Comparison of ENCODE assay signal across 21 cellular contexts in the genomic region with DNA sequence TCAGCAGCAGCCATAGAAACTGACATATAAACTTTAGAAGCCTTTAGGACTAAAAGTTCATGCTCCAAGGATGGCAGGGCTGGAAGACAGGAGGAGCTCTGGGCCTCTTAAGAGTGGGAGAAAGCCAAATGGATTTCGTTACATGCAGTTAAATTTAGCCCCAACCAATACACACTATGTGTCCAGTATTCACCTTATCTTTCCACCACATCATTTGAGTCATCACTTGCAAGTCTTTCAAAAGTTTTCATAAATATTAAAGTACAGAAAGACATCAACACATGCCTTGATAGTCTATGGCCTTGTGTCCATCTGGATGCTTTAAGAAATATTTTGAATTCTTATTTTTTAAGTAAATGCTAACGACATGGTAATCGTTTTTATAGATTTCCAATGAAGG.
DNase-seq lines count a peak whose midpoint lies in the region; ATAC-seq, FAIRE-seq and TF ChIP-seq lines count a peak whose summit lies in the region.
"Had no signal": no experiment of that assay in that cellular context is flagged by ENCODE, and none has a peak within 500 bp of the region (broad histone marks: within the 10 kb centered on the region; RNA-seq: fewer than 3 reads in every experiment).

No MANE protein-coding gene starts in this region.

- no peaks in the 10 kb centered on the region for H3K9me1 ChIP-seq in K562 (ENCODE audit: control insufficient read depth, insufficient read depth, low read length)

- no peak for DNase-seq in BJ (ENCODE audit: low read depth)
- peak; percentile 38 for DNase-seq in HFFc6
- no peak for DNase-seq in K562 (ENCODE audit: extremely low read depth in 1 of 4, low spot score in 3 of 4)
- no peak for DNase-seq in activated T-cell treated with anti-CD3 and anti-CD28 coated beads for 4 hours
- no peak for DNase-seq in WERI-Rb-1
- DNase-seq in activated gamma-delta T cell treated with Interleukin-2 at 50 U/mL for 16 hours: no peak
- DNase-seq: CD4-positive, alpha-beta T cell; CD8-positive, alpha-beta memory T cell; DMS 273 treated with DMSO at 0.1 percent for 48 hours; DMS79; H9 had no signal

- in situ Hi-C loops in K562 (cut with MboI): no loop called here

- ATAC-seq in K562: no peak
- ATAC-seq: GM23338, HCT116 had no signal

- no peak overlapping the region for H3K4me3 Mint-ChIP-seq in HFFc6
- H3K4me3 Mint-ChIP-seq: B cell; CD14-positive monocyte; CD4-positive, alpha-beta T cell; CD8-positive, alpha-beta memory T cell; GM23338; H9 had no signal

- H3K27ac ChIP-seq in K562 (ENCODE audit: extremely low read depth, low read depth, low read length) (no peak overlapping the region), WERI-Rb-1 (no peak overlapping the region)
- H3K27ac ChIP-seq: 22Rv1; BLaER1 treated with 17β-estradiol and CSF1 and Interleukin-3, amounts not matched to agents 10 nM and 100 nM had no signal

- peaks cover 2% of the 10 kb centered on the region; the same call in 1 of the 2 replicates for H3K27me3 Mint-ChIP-seq in HFFc6 (ENCODE audit: insufficient read depth)
- H3K27me3 Mint-ChIP-seq: B cell; CD4-positive, alpha-beta T cell; CD8-positive, alpha-beta memory T cell had no signal

- H3K4me2 ChIP-seq in K562 (ENCODE audit: insufficient read depth, low read length): no peak overlapping the region
- H3K4me2 ChIP-seq: BLaER1 treated with 17β-estradiol and CSF1 and Interleukin-3, amounts not matched to agents 10 nM and 100 nM; GM23338 had no signal

- TF ChIP-seq POLR2A in K562 (conservative IDR thresholded peaks at IDR 0.05): no peak

- no peaks in the 10 kb centered on the region; the same call in 1 of the 2 replicates for H3K36me3 Mint-ChIP-seq in HFFc6 (ENCODE audit: low read depth)
- H3K36me3 Mint-ChIP-seq: CD14-positive monocyte had no signal

- H4K20me1 ChIP-seq in K562 (replicated peaks; ENCODE audit: control insufficient read depth, insufficient read depth, low read length): no peaks in the 10 kb centered on the region
- H4K20me1 ChIP-seq: BLaER1 treated with 17β-estradiol and CSF1 and Interleukin-3, amounts not matched to agents 10 nM and 100 nM had no signal

- no peaks in the 10 kb centered on the region for H3K36me3 ChIP-seq in BJ (ENCODE audit: control insufficient read depth, insufficient read depth, low read length)
- no peaks in the 10 kb centered on the region for H3K36me3 ChIP-seq in K562 (ENCODE audit: control insufficient read depth, insufficient read depth, low read length)
- H3K36me3 ChIP-seq in WERI-Rb-1: no peaks in the 10 kb centered on the region
- H3K36me3 ChIP-seq: BLaER1 treated with 17β-estradiol and CSF1 and Interleukin-3, amounts not matched to agents 10 nM and 100 nM had no signal

- peaks cover 25% of the 10 kb centered on the region for H3K4me1 Mint-ChIP-seq in HFFc6 (ENCODE audit: low read depth)
- H3K4me1 Mint-ChIP-seq: B cell; CD14-positive monocyte; CD8-positive, alpha-beta memory T cell had no signal

- no peak overlapping the region for H3K9ac ChIP-seq in K562 (ENCODE audit: insufficient read depth in 1 of 2, low read depth in 2 of 2, low read length in 2 of 2)
- H3K9ac ChIP-seq: BLaER1 treated with 17β-estradiol and CSF1 and Interleukin-3, amounts not matched to agents 10 nM and 100 nM had no signal

- CTCF ChIA-PET in BJ (lab: Yijun Ruan, JAX): no interaction called here
- CTCF ChIA-PET in K562 (lab: Yijun Ruan, JAX; ENCODE audit: low intra/inter-chr PET ratio): no interaction called here

- no peak overlapping the region for H3K27ac Mint-ChIP-seq in HFFc6
- H3K27ac Mint-ChIP-seq: B cell; CD14-positive monocyte; CD4-positive, alpha-beta T cell; CD8-positive, alpha-beta memory T cell; GM23338; H9 had no signal

- WGBS in K562 (ENCODE audit: insufficient coverage, low coverage, missing lambda C conversion rate): 2% methylated on average over 3 of the region's 3 CpGs

- intact Hi-C loops in K562 (cut with micrococcal nuclease): no loop called here

- H3K9me3 ChIP-seq in K562 (replicated peaks; ENCODE audit: control insufficient read depth, insufficient read depth, low read depth, low read length) (no peaks in the 10 kb centered on the region), WERI-Rb-1 (ENCODE audit: severe bottlenecking) (no peaks in the 10 kb centered on the region)
- H3K9me3 ChIP-seq: BLaER1 treated with 17β-estradiol and CSF1 and Interleukin-3, amounts not matched to agents 10 nM and 100 nM had no signal

- TF ChIP-seq RAD21 in K562 (CRISPR knock-in tag; conservative IDR thresholded peaks at IDR 0.05 in 1 of 2, IDR thresholded peaks at IDR 0.05 in 1 of 2): no peak

- H3K4me1 ChIP-seq in K562 (replicated peaks in 1 of 2; ENCODE audit: control insufficient read depth in 2 of 2, insufficient read depth in 2 of 2, low read length in 2 of 2): no peaks in the 10 kb centered on the region
- H3K4me1 ChIP-seq: BLaER1 treated with 17β-estradiol and CSF1 and Interleukin-3, amounts not matched to agents 10 nM and 100 nM had no signal

- H3K4me3 ChIP-seq in BJ (ENCODE audit: low read depth, low read length) (no peak overlapping the region), K562 (no peak overlapping the region), WERI-Rb-1 (ENCODE audit: low read depth, low read length) (no peak overlapping the region)
- H3K4me3 ChIP-seq: BLaER1 treated with 17β-estradiol and CSF1 and Interleukin-3, amounts not matched to agents 10 nM and 100 nM; GM23338 had no signal

- H3K27me3 ChIP-seq in BJ (ENCODE audit: control insufficient read depth, insufficient read depth, low read length): no peaks in the 10 kb centered on the region
- no peaks in the 10 kb centered on the region for H3K27me3 ChIP-seq in K562 (ENCODE audit: control insufficient read depth in 2 of 2, insufficient read depth in 2 of 2, low read length in 2 of 2)
- H3K27me3 ChIP-seq in WERI-Rb-1 (ENCODE audit: insufficient read depth, low read depth, severe bottlenecking): no peaks in the 10 kb centered on the region
- H3K27me3 ChIP-seq: BLaER1 treated with 17β-estradiol and CSF1 and Interleukin-3, amounts not matched to agents 10 nM and 100 nM had no signal

- no peak overlapping the region for H2AFZ ChIP-seq in K562 (ENCODE audit: low read depth, low read length)
- H2AFZ ChIP-seq: GM23338 had no signal

- BruUV-seq in K562 (replicated peaks; lab: Mats Ljungman, UMichigan): no TSS peak

- TF ChIP-seq EP300 in K562 (IDR thresholded peaks at IDR 0.05; ENCODE audit: low read length): no peak

- no peaks in the 10 kb centered on the region for H3K9me3 Mint-ChIP-seq in HFFc6
- H3K9me3 Mint-ChIP-seq: CD4-positive, alpha-beta T cell; GM23338; H9 had no signal

- peak; percentile 12; the same call in 1 of the 2 replicates for TF ChIP-seq CTCF in BJ (IDR thresholded peaks at IDR 0.05; ENCODE audit: insufficient read depth, low read depth, low read length)
- no peak for TF ChIP-seq CTCF in HFFc6 (IDR thresholded peaks at IDR 0.05)
- no peak for TF ChIP-seq CTCF in K562 (IDR thresholded peaks at IDR 0.05 in 2 of 3, conservative IDR thresholded peaks at IDR 0.05 in 1 of 3; ENCODE audit: insufficient read depth in 2 of 3, low read depth in 1 of 3, low read length in 3 of 3)
- no peak for TF ChIP-seq CTCF in WERI-Rb-1 (IDR thresholded peaks at IDR 0.05; ENCODE audit: low read depth, low read length)

- H3K79me2 ChIP-seq in K562 (ENCODE audit: control insufficient read depth, insufficient read depth, low read length): no peaks in the 10 kb centered on the region

- POLR2A ChIA-PET in BJ (lab: Charles Lee): no interaction called here
- POLR2A ChIA-PET in K562 (lab: Yijun Ruan, JAX): interaction anchor here (0.6 to 0.7 kb wide), 3 partner anchors 15 to 54 kb away, joined by 3 read pairs; no protein-coding TSS in a partner anchor

- FAIRE-seq in K562 (lab: Jason Lieb, UNC): no peak
- FAIRE-seq: A204.1, D721Med, G401.6, GM12892 had no signal

TF ChIP-seq in K562, 482 proteins besides CTCF, POLR2A, EP300 and RAD21:
- TF ChIP-seq FOSL1 (tag; conservative IDR thresholded peaks at IDR 0.05): peak; percentile 63
- no peak for TF ChIP-seq ADNP (tag; IDR thresholded peaks at IDR 0.05)
- TF ChIP-seq, protein P1, sequence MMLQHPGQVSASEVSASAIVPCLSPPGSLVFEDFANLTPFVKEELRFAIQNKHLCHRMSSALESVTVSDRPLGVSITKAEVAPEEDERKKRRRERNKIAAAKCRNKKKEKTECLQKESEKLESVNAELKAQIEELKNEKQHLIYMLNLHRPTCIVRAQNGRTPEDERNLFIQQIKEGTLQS (IDR thresholded peaks at IDR 0.05): peak; percentile 48
- TF ChIP-seq, protein P1 (CRISPR knock-in tag; conservative IDR thresholded peaks at IDR 0.05): no peak
- peak; percentile 21; the same call in 1 of the 2 replicates for TF ChIP-seq JUND (IDR thresholded peaks at IDR 0.05; ENCODE audit: borderline replicate concordance, low read depth, low read length)
- no peak for TF ChIP-seq JUND (tag; IDR thresholded peaks at IDR 0.05; ENCODE audit: borderline replicate concordance, low read depth, low read length)
